ENCODE assay signal across 32 cellular contexts in the genomic region with DNA sequence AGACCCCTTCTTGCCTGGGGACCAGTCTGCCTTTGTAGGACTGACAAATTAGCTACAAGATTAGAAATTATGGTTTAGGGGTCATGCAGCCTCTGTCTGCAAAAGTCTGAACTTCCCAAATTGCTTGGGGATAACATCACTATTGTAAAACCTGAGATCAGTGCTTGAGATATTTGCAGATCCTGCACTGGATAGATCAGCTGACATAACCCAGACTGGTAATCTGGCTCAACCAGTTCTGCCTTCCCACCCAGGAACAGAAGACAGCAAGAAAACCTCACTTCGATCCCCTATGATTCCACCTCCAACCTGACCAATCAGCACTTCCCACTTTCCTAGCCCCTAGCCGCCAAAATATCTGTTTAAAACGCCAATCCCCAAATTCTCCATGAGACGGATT.
"Had no signal": no experiment of that assay in that cellular context is flagged by ENCODE, and none has a peak within 500 bp of the region (broad histone marks: within the 10 kb centered on the region; RNA-seq: fewer than 3 reads in every experiment).

No MANE protein-coding gene starts in this region.

- H3K4me1 ChIP-seq: ascending aorta, breast epithelium, colonic mucosa, esophagus squamous epithelium, gastroesophageal sphincter, heart right ventricle had no signal

- H3K4me1 Mint-ChIP-seq: activated CD4-positive, alpha-beta T cell treated with anti-CD3 and anti-CD28 coated beads for 36 hours; activated CD4-positive, alpha-beta T cell treated with anti-CD3 and anti-CD28 coated beads, Interleukin-2, amount 10 ng/mL, durations not matched to agents 24 days and 14 days; activated naive CD4-positive, alpha-beta T cell treated with anti-CD3 and anti-CD28 coated beads, Interleukin-2, amount 10 ng/mL, durations not matched to agents 7 days and 5 days; activated naive CD8-positive, alpha-beta T cell treated with anti-CD3 and anti-CD28 coated beads, Interleukin-2, amount 10 ng/mL, durations not matched to agents 7 days and 5 days had no signal

- ATAC-seq: activated CD4-positive, alpha-beta T cell treated with anti-CD3 and anti-CD28 coated beads for 36 hours; activated naive CD4-positive, alpha-beta T cell treated with anti-CD3 and anti-CD28 coated beads, Interleukin-2, amount 50 U/mL, for 72 hours; activated T-cell treated with anti-CD3 and anti-CD28 coated beads, Interleukin-2, amount 50 U/mL, for 72 hours; gastroesophageal sphincter; heart right ventricle had no signal

- H3K4me3 Mint-ChIP-seq: activated CD4-positive, alpha-beta memory T cell treated with anti-CD3 and anti-CD28 coated beads for 36 hours; activated CD4-positive, alpha-beta T cell treated with anti-CD3 and anti-CD28 coated beads for 36 hours; activated CD4-positive, alpha-beta T cell treated with anti-CD3 and anti-CD28 coated beads, Interleukin-2, amount 10 ng/mL, durations not matched to agents 24 days and 14 days; activated naive CD4-positive, alpha-beta T cell treated with anti-CD3 and anti-CD28 coated beads, Interleukin-2, amount 10 ng/mL, durations not matched to agents 7 days and 5 days; activated naive CD8-positive, alpha-beta T cell treated with anti-CD3 and anti-CD28 coated beads, Interleukin-2, amount 10 ng/mL, durations not matched to agents 7 days and 5 days; activated T-cell treated with anti-CD3 and anti-CD28 coated beads, Interleukin-2, amount 50 U/mL, for 24 hours; activated T-cell treated with anti-CD3 and anti-CD28 coated beads, Interleukin-2, amount 50 U/mL, for 72 hours; brain; T-helper 2 cell treated with Interferon-gamma antibody and Interleukin-4, amounts not matched to agents 5 μg/mL and 100 μg/mL, for 36 hours had no signal

- H3K4me2 ChIP-seq: hepatocyte had no signal

- H3K27ac ChIP-seq: ascending aorta, breast epithelium, cardiac muscle cell, colonic mucosa, epithelial cell of prostate, esophagus squamous epithelium, gastroesophageal sphincter, heart right ventricle, hepatocyte had no signal

- H3K9me3 Mint-ChIP-seq: activated CD4-positive, alpha-beta memory T cell treated with anti-CD3 and anti-CD28 coated beads for 36 hours; activated CD4-positive, alpha-beta T cell treated with anti-CD3 and anti-CD28 coated beads, Interleukin-2, amount 10 ng/mL, durations not matched to agents 24 days and 14 days; activated naive CD4-positive, alpha-beta T cell treated with anti-CD3 and anti-CD28 coated beads, Interleukin-2, amount 10 ng/mL, durations not matched to agents 7 days and 5 days; activated naive CD4-positive, alpha-beta T cell treated with anti-CD3 and anti-CD28 coated beads, Interleukin-2, amount 50 U/mL, for 72 hours; activated naive CD8-positive, alpha-beta T cell treated with anti-CD3 and anti-CD28 coated beads, Interleukin-2, amount 10 ng/mL, durations not matched to agents 7 days and 5 days; activated T-cell treated with anti-CD3 and anti-CD28 coated beads, Interleukin-2, amount 50 U/mL, for 24 hours; activated T-cell treated with anti-CD3 and anti-CD28 coated beads, Interleukin-2, amount 50 U/mL, for 72 hours; brain; T-helper 2 cell treated with Interferon-gamma antibody and Interleukin-4, amounts not matched to agents 5 μg/mL and 100 μg/mL, for 36 hours had no signal

- H3K36me3 ChIP-seq: ascending aorta, breast epithelium, cardiac muscle cell, colonic mucosa, esophagus squamous epithelium, gastroesophageal sphincter, heart right ventricle had no signal

- H3K27me3 Mint-ChIP-seq: activated CD4-positive, alpha-beta memory T cell treated with anti-CD3 and anti-CD28 coated beads for 36 hours; activated CD4-positive, alpha-beta T cell treated with anti-CD3 and anti-CD28 coated beads for 36 hours; activated CD4-positive, alpha-beta T cell treated with anti-CD3 and anti-CD28 coated beads, Interleukin-2, amount 10 ng/mL, durations not matched to agents 24 days and 14 days; activated naive CD4-positive, alpha-beta T cell treated with anti-CD3 and anti-CD28 coated beads, Interleukin-2, amount 10 ng/mL, durations not matched to agents 7 days and 5 days; activated naive CD8-positive, alpha-beta T cell treated with anti-CD3 and anti-CD28 coated beads, Interleukin-2, amount 10 ng/mL, durations not matched to agents 7 days and 5 days; brain had no signal

- H3K27me3 ChIP-seq: ascending aorta, cardiac muscle cell, colonic mucosa, esophagus squamous epithelium, gastroesophageal sphincter, hepatocyte had no signal

- H3K36me3 Mint-ChIP-seq: activated CD4-positive, alpha-beta memory T cell treated with anti-CD3 and anti-CD28 coated beads for 36 hours; activated naive CD4-positive, alpha-beta T cell treated with anti-CD3 and anti-CD28 coated beads, Interleukin-2, amount 10 ng/mL, durations not matched to agents 7 days and 5 days; activated naive CD4-positive, alpha-beta T cell treated with anti-CD3 and anti-CD28 coated beads, Interleukin-2, amount 50 U/mL, for 72 hours; activated naive CD8-positive, alpha-beta T cell treated with anti-CD3 and anti-CD28 coated beads, Interleukin-2, amount 10 ng/mL, durations not matched to agents 7 days and 5 days; brain had no signal

- H3K9me3 ChIP-seq: ascending aorta, breast epithelium, colonic mucosa, esophagus squamous epithelium, gastroesophageal sphincter had no signal

- H2AFZ ChIP-seq: hepatocyte had no signal

- H3K79me2 ChIP-seq: hepatocyte had no signal

- H3K27ac Mint-ChIP-seq: activated CD4-positive, alpha-beta memory T cell treated with anti-CD3 and anti-CD28 coated beads for 36 hours; activated CD4-positive, alpha-beta T cell treated with anti-CD3 and anti-CD28 coated beads for 36 hours; activated CD4-positive, alpha-beta T cell treated with anti-CD3 and anti-CD28 coated beads, Interleukin-2, amount 10 ng/mL, durations not matched to agents 24 days and 14 days; activated naive CD4-positive, alpha-beta T cell treated with anti-CD3 and anti-CD28 coated beads, Interleukin-2, amount 10 ng/mL, durations not matched to agents 7 days and 5 days; activated naive CD4-positive, alpha-beta T cell treated with anti-CD3 and anti-CD28 coated beads, Interleukin-2, amount 50 U/mL, for 72 hours; activated naive CD8-positive, alpha-beta T cell treated with anti-CD3 and anti-CD28 coated beads, Interleukin-2, amount 10 ng/mL, durations not matched to agents 7 days and 5 days; activated T-cell treated with anti-CD3 and anti-CD28 coated beads, Interleukin-2, amount 50 U/mL, for 24 hours; activated T-cell treated with anti-CD3 and anti-CD28 coated beads, Interleukin-2, amount 50 U/mL, for 72 hours; brain; T-helper 2 cell treated with Interferon-gamma antibody and Interleukin-4, amounts not matched to agents 5 μg/mL and 100 μg/mL, for 36 hours had no signal

- FAIRE-seq: endometrium, endothelial cell of umbilical vein had no signal

- H3K4me3 ChIP-seq: ascending aorta, breast epithelium, cardiac muscle cell, colonic mucosa, esophagus squamous epithelium, gastroesophageal sphincter, heart right ventricle, hepatocyte had no signal

- DNase-seq: activated CD4-positive, alpha-beta memory T cell treated with anti-CD3 and anti-CD28 coated beads for 36 hours; activated CD4-positive, alpha-beta T cell treated with anti-CD3 and anti-CD28 coated beads for 36 hours; activated CD4-positive, alpha-beta T cell treated with anti-CD3 and anti-CD28 coated beads, Interleukin-2, amount 10 ng/mL, durations not matched to agents 24 days and 14 days; activated CD4-positive, CD25-positive, alpha-beta regulatory T cell; activated CD4-positive, CD25-positive, alpha-beta regulatory T cell treated with anti-CD3 and anti-CD28 coated beads, Interleukin-2, amount 50 U/mL, for 72 hours; activated CD8-positive, alpha-beta memory T cell treated with anti-CD3 and anti-CD28 coated beads, Interleukin-2, amount 50 U/mL, for 48 hours; activated gamma-delta T cell; activated naive CD4-positive, alpha-beta T cell; activated naive CD4-positive, alpha-beta T cell treated with anti-CD3 and anti-CD28 coated beads, Interleukin-2, amount 10 ng/mL, durations not matched to agents 7 days and 5 days; activated naive CD8-positive, alpha-beta T cell treated with anti-CD3 and anti-CD28 coated beads, Interleukin-2, amount 10 ng/mL, durations not matched to agents 7 days and 5 days; activated T-cell treated with anti-CD3 and anti-CD28 coated beads for 4 hours; activated T-cell treated with anti-CD3 and anti-CD28 coated beads, Interleukin-2, amount 50 U/mL, for 24 hours; activated T-cell treated with anti-CD3 and anti-CD28 coated beads, Interleukin-2, amount 50 U/mL, for 72 hours; central memory CD4-positive, alpha-beta T cell; cerebellar nuclear complex; colonic mucosa; effector CD8-positive, alpha-beta T cell; esophagus squamous epithelium; foreskin melanocyte; heart right ventricle; T1000 had no signal
